Comparison of ENCODE assay signal across 2 cellular contexts in the genomic region with DNA sequence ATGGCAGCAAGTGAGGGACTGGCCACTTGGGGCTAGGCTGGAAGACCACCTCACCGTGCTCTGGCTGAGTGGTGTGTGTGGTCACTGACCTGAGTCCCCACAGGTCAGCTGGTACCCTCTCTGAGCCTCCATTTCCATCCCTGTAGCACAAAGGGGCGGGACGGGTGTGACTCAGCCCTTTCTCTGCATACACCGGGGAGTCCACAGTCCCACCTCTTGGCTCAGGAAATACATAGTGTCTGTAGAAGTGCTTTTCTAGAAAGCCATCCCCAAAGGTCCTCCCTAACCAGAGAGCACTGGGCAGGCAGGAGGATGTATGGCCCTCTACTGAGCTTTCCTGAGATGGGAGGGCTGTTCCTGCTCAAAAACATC.
TF ChIP-seq lines count a peak whose summit lies in the region.

No MANE protein-coding gene starts in this region.

TF ChIP-seq in Ishikawa, 13 proteins besides CTCF, POLR2A, EP300 and RAD21:
- TF ChIP-seq, protein P1, sequence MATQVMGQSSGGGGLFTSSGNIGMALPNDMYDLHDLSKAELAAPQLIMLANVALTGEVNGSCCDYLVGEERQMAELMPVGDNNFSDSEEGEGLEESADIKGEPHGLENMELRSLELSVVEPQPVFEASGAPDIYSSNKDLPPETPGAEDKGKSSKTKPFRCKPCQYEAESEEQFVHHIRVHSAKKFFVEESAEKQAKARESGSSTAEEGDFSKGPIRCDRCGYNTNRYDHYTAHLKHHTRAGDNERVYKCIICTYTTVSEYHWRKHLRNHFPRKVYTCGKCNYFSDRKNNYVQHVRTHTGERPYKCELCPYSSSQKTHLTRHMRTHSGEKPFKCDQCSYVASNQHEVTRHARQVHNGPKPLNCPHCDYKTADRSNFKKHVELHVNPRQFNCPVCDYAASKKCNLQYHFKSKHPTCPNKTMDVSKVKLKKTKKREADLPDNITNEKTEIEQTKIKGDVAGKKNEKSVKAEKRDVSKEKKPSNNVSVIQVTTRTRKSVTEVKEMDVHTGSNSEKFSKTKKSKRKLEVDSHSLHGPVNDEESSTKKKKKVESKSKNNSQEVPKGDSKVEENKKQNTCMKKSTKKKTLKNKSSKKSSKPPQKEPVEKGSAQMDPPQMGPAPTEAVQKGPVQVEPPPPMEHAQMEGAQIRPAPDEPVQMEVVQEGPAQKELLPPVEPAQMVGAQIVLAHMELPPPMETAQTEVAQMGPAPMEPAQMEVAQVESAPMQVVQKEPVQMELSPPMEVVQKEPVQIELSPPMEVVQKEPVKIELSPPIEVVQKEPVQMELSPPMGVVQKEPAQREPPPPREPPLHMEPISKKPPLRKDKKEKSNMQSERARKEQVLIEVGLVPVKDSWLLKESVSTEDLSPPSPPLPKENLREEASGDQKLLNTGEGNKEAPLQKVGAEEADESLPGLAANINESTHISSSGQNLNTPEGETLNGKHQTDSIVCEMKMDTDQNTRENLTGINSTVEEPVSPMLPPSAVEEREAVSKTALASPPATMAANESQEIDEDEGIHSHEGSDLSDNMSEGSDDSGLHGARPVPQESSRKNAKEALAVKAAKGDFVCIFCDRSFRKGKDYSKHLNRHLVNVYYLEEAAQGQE (IDR thresholded peaks at IDR 0.05; ENCODE audit: low read depth) = no peak
- TF ChIP-seq, protein P2, sequence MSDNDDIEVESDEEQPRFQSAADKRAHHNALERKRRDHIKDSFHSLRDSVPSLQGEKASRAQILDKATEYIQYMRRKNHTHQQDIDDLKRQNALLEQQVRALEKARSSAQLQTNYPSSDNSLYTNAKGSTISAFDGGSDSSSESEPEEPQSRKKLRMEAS (IDR thresholded peaks at IDR 0.05) = peak; percentile 54; the same call in 1 of the 2 replicates
- TF ChIP-seq TCF12 (IDR thresholded peaks at IDR 0.05; ENCODE audit: low read depth) = 0 out of 2 replicates have a peak, but pooled peaks have one; percentile 59
- TF ChIP-seq NFIC (IDR thresholded peaks at IDR 0.05) = peak; percentile 48; the same call in 1 of the 2 replicates
- no peak for TF ChIP-seq FOXM1 (IDR thresholded peaks at IDR 0.05; ENCODE audit: borderline replicate concordance, low read depth)

TF ChIP-seq in HEK293T, 16 proteins besides CTCF, POLR2A, EP300 and RAD21 (continued from another document):
- no peak for TF ChIP-seq FOXA1 (IDR thresholded peaks at IDR 0.05)
- TF ChIP-seq L3MBTL2 (conservative IDR thresholded peaks at IDR 0.05) = no peak
- no peak for TF ChIP-seq ZNF384 (IDR thresholded peaks at IDR 0.05)
- no peak for TF ChIP-seq NFRKB (IDR thresholded peaks at IDR 0.05)
- TF ChIP-seq ELF4 (IDR thresholded peaks at IDR 0.05) = no peak
- no peak for TF ChIP-seq ARNT (IDR thresholded peaks at IDR 0.05)
- no peak for TF ChIP-seq LEF1 (IDR thresholded peaks at IDR 0.05; ENCODE audit: borderline replicate concordance)
- TF ChIP-seq CTBP1 (IDR thresholded peaks at IDR 0.05; ENCODE audit: borderline replicate concordance) = no peak
- TF ChIP-seq HDGF (IDR thresholded peaks at IDR 0.05; ENCODE audit: borderline replicate concordance) = no peak
